8 cellular contexts compared by ENCODE assay signal in the genomic region with DNA sequence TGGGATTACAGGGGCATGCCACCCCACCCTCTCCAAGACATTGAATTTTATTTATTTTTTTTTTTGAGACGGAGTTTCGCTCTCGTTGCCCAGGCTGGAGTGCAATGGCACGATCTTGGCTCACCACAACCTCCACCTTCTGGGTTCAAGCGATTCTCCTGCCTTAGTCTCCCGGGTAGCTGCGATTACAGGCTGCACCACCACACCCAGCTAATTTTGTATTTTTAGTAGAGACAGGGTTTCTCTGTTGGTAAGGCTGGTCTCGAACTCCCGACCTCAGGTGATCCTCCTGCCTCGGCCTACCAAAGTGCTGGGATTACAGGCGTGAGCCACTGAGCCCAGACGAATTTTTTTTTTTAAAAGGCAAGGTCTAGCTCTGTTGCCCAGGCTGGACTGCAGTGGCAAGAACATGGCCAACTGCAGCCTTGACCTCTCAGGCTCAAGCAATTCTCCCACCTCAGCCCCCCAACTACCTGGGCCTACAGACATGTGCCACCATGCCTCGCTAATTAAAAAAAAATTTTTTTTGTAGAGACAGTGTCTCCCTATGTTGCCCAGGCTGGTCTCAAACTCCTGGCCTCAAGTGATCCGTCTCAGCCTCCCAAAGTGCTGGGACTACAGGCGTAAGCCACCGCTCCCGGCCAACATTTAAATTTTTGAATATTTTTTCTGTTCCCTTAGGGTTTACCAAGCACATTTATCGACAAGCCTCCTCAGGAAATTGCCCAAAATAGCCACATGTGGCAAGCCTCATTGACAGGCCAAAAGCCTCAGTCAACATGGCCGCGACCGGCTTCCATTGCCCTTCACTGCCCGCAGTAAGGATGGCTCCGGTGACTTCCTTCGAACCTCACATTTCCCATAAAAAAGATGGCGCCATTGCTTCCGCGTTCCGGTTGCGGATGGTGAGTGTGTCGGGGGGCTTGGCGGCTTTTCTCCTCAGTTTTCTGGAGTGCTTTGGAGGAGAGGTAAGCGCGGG. TPM values are rescaled to one million over a fixed set of nuclear protein-coding genes. Genes with fewer than 3 reads are reported as not detected.
A peak's percentile ranks its signal among the peaks of the same experiment; 100 is the strongest.
DNase-seq lines count a peak whose midpoint lies in the region; ATAC-seq and TF ChIP-seq lines count a peak whose summit lies in the region.

Gene SHLD1, plus strand, starts transcription at position 890 of the 979 bp plus-strand sequence. CDS start 22,465 bp downstream, outside the sequence.

- peaks cover 0 to 3% (median 0%) of the 10 kb centered on the region in 7 donors for H3K9me3 Mint-ChIP-seq in CD14-positive monocyte
- peaks cover 2% of the 10 kb centered on the region for H3K9me3 Mint-ChIP-seq in activated CD4-positive, alpha-beta memory T cell treated with anti-CD3 and anti-CD28 coated beads for 36 hours

- intact Hi-C loops in CD14-positive monocyte (cut with micrococcal nuclease) (loop anchor here in 1 of 2 donors (10.0 kb wide), 1 partner anchor 145 kb away; no protein-coding TSS in a partner anchor), lower lobe of right lung (cut with DNase I) (no loop called here)
- intact Hi-C loops in activated CD4-positive, alpha-beta memory T cell treated with anti-CD3 and anti-CD28 coated beads for 36 hours (cut with micrococcal nuclease), result loop anchor here (1.0 to 2.0 kb wide), 5 partner anchors 10 to 201 kb away; partner anchors contain the start of genes MCM8 and TRMT6

- H3K36me3 ChIP-seq in lower lobe of right lung, result no peaks in the 10 kb centered on the region

- H3K4me3 Mint-ChIP-seq in CD14-positive monocyte, result peak within 1 kb of the TSS; percentile 83 to 93
- H3K4me3 Mint-ChIP-seq in activated CD4-positive, alpha-beta memory T cell treated with anti-CD3 and anti-CD28 coated beads for 36 hours, result peak within 1 kb of the TSS; percentile 90

- TF ChIP-seq CTCF in CD14-positive monocyte (IDR thresholded peaks at IDR 0.05) (no peak), lower lobe of right lung (IDR thresholded peaks at IDR 0.05) (no peak)

- H3K36me3 Mint-ChIP-seq in CD14-positive monocyte, result peaks cover 1 to 13% of the 10 kb centered on the region in 2 donors
- H3K36me3 Mint-ChIP-seq in activated CD4-positive, alpha-beta memory T cell treated with anti-CD3 and anti-CD28 coated beads for 36 hours, result peaks cover 4% of the 10 kb centered on the region

- H3K27me3 Mint-ChIP-seq in CD14-positive monocyte (ENCODE audit: low read depth in 3 of 3), result peaks cover 1 to 7% (median 2%) of the 10 kb centered on the region in 3 donors
- no peaks in the 10 kb centered on the region for H3K27me3 Mint-ChIP-seq in activated CD4-positive, alpha-beta memory T cell treated with anti-CD3 and anti-CD28 coated beads for 36 hours

- H3K4me1 Mint-ChIP-seq in CD14-positive monocyte, result peaks cover 13% of the 10 kb centered on the region
- H3K4me1 Mint-ChIP-seq in activated CD4-positive, alpha-beta memory T cell treated with anti-CD3 and anti-CD28 coated beads for 36 hours (ENCODE audit: low read depth), result peaks cover 18% of the 10 kb centered on the region

- POLR2A ChIA-PET in activated CD4-positive, alpha-beta memory T cell treated with anti-CD3 and anti-CD28 coated beads for 36 hours (lab: Charles Lee), result interaction anchor here (0.6 to 0.7 kb wide), 2 partner anchors 107 to 218 kb away, joined by 3 read pairs; no protein-coding TSS in a partner anchor

- peaks cover 18% of the 10 kb centered on the region for H3K4me1 ChIP-seq in lower lobe of right lung

- peak within 1 kb of the TSS; percentile 86 for H3K27ac ChIP-seq in lower lobe of right lung

- H3K27ac Mint-ChIP-seq in CD14-positive monocyte, result peak within 1 kb of the TSS; percentile 70 to 99 (median 95)
- peak within 1 kb of the TSS; percentile 95 for H3K27ac Mint-ChIP-seq in activated CD4-positive, alpha-beta memory T cell treated with anti-CD3 and anti-CD28 coated beads for 36 hours

- H3K9me3 ChIP-seq in lower lobe of right lung, result no peaks in the 10 kb centered on the region

- peak within 1 kb of the TSS; percentile 64 for H3K4me3 ChIP-seq in lower lobe of right lung

- CTCF ChIA-PET in activated CD4-positive, alpha-beta memory T cell treated with anti-CD3 and anti-CD28 coated beads for 36 hours (lab: Charles Lee), result interaction anchor here (0.8 to 1.9 kb wide), 3 partner anchors 12 to 221 kb away, joined by 3 to 7 read pairs (median 3); no protein-coding TSS in a partner anchor

- peak; percentile 79 for DNase-seq in CD14-positive monocyte (ENCODE audit: low spot score)
- peak; percentile 96 for DNase-seq in NCI-H82 (lab: John Stamatoyannopoulos, UW)
- peak; percentile 88 for DNase-seq in activated CD4-positive, alpha-beta memory T cell treated with anti-CD3 and anti-CD28 coated beads for 36 hours
- peak; percentile 86 for DNase-seq in ecto neural progenitor cell (ENCODE audit: low spot score)
- peak; percentile 90 for DNase-seq in lower lobe of right lung
- DNase-seq in stimulated activated CD4-positive, alpha-beta T cell treated with anti-CD3 and anti-CD28 coated beads, TNF-alpha, amount 100 ng/mL, for 1 hour (ENCODE audit: low read depth in 3 of 3, low spot score in 1 of 3), result peak; percentile 30 to 66 (median 60)

- ATAC-seq in GM19395 (IDR thresholded peaks at IDR 0.05; ENCODE audit: unreplicated experiment) (peak; percentile 96), HG03571 (IDR thresholded peaks at IDR 0.05; ENCODE audit: unreplicated experiment) (peak; percentile 85), lower lobe of right lung (peak; percentile 96 to 99)

- no peaks in the 10 kb centered on the region for H3K27me3 ChIP-seq in lower lobe of right lung (ENCODE audit: low read depth)

RNA-seq across cellular contexts. Expression of gene SHLD1, which starts in this region (rescaled TPM):
- polyA plus RNA-seq in CD14-positive monocyte, result 10 to 100 TPM in 1 of 2 donors, 1 to 10 TPM in 1; 8.3 to 12.7 TPM
- 1 to 10 TPM; 9.0 to 9.8 TPM for total RNA-seq in activated CD4-positive, alpha-beta memory T cell treated with anti-CD3 and anti-CD28 coated beads for 36 hours
- 6.0 TPM for total RNA-seq in lower lobe of right lung

Comparison
In these comparisons a context has a peak if more than half of its experiments do, and no peak if none do; other contexts are left out.
1. Peak in every context shown above with its lines: DNase-seq, ATAC-seq, H3K4me3 ChIP-seq and H3K27ac ChIP-seq.